25 cellular contexts compared by ENCODE assay signal in genomic region chr6:169034523-169035167, GRCh38.
DNase-seq lines count a peak whose midpoint lies in the region; ATAC-seq and TF ChIP-seq lines count a peak whose summit lies in the region.
"Had no signal": no experiment of that assay in that cellular context is flagged by ENCODE, and none has a peak within 500 bp of the region (broad histone marks: within the 10 kb centered on the region; RNA-seq: fewer than 3 reads in every experiment).

No MANE protein-coding gene starts in this region.

- CTCF ChIA-PET in AG04449 (lab: Yijun Ruan, JAX), result interaction anchor here (0.8 to 1.5 kb wide), 3 partner anchors 10 to 16 kb away, joined by 3 to 6 read pairs (median 4); no protein-coding TSS in a partner anchor

- H3K4me3 Mint-ChIP-seq in chondrocyte (ENCODE audit: unreplicated experiment) (peak overlapping the region; percentile 57), nephron (no peak overlapping the region)
- H3K4me3 Mint-ChIP-seq: activated CD4-positive, alpha-beta memory T cell treated with anti-CD3 and anti-CD28 coated beads for 36 hours; activated naive CD4-positive, alpha-beta T cell treated with anti-CD3 and anti-CD28 coated beads, Interleukin-2, amount 50 U/mL, for 24 hours; activated T-cell treated with anti-CD3 and anti-CD28 coated beads, Interleukin-2, amount 50 U/mL, for 24 hours; CD8-positive, alpha-beta T cell; naive thymus-derived CD4-positive, alpha-beta T cell had no signal

- H3K9me3 Mint-ChIP-seq in chondrocyte (ENCODE audit: low read depth) (peaks cover 30% of the 10 kb centered on the region), nephron (peaks cover 23% of the 10 kb centered on the region)

- H3K27me3 Mint-ChIP-seq in chondrocyte (ENCODE audit: low read depth) (no peaks in the 10 kb centered on the region), nephron (ENCODE audit: low read depth) (peaks cover 5% of the 10 kb centered on the region)

- H3K36me3 Mint-ChIP-seq in chondrocyte (ENCODE audit: low read depth) (peaks cover 25% of the 10 kb centered on the region), nephron (ENCODE audit: low read depth) (no peaks in the 10 kb centered on the region)
- H3K36me3 Mint-ChIP-seq: activated CD4-positive, alpha-beta memory T cell treated with anti-CD3 and anti-CD28 coated beads for 36 hours; activated naive CD4-positive, alpha-beta T cell treated with anti-CD3 and anti-CD28 coated beads, Interleukin-2, amount 50 U/mL, for 24 hours; CD8-positive, alpha-beta T cell; naive thymus-derived CD4-positive, alpha-beta T cell had no signal

- H3K4me1 Mint-ChIP-seq in chondrocyte (ENCODE audit: low read depth) (peaks cover 50% of the 10 kb centered on the region), nephron (peaks cover 24% of the 10 kb centered on the region)
- H3K4me1 Mint-ChIP-seq: activated naive CD4-positive, alpha-beta T cell treated with anti-CD3 and anti-CD28 coated beads, Interleukin-2, amount 50 U/mL, for 24 hours; naive thymus-derived CD4-positive, alpha-beta T cell had no signal

- H3K27ac Mint-ChIP-seq in chondrocyte (ENCODE audit: unreplicated experiment), result peak overlapping the region; percentile 96
- H3K27ac Mint-ChIP-seq in nephron, result peak overlapping the region in 2 of 3 experiments; percentile 8 to 31
- H3K27ac Mint-ChIP-seq: activated CD4-positive, alpha-beta memory T cell treated with anti-CD3 and anti-CD28 coated beads for 36 hours; activated naive CD4-positive, alpha-beta T cell treated with anti-CD3 and anti-CD28 coated beads, Interleukin-2, amount 50 U/mL, for 24 hours; activated T-cell treated with anti-CD3 and anti-CD28 coated beads, Interleukin-2, amount 50 U/mL, for 24 hours; CD8-positive, alpha-beta T cell had no signal

- TF ChIP-seq CTCF in AG04449 (IDR thresholded peaks at IDR 0.05; ENCODE audit: insufficient read depth, low read length, missing control alignments) (no peak), chondrocyte (IDR thresholded peaks at IDR 0.05) (no peak), nephron (IDR thresholded peaks at IDR 0.05; ENCODE audit: unreplicated experiment in 3 of 3) (no peak)

- POLR2A ChIA-PET in AG04449 (lab: Yijun Ruan, JAX), result interaction anchor here (0.6 kb wide), 1 partner anchor 584 kb away, joined by 3 read pairs; no protein-coding TSS in a partner anchor

- no peak for ATAC-seq in HG03354 (IDR thresholded peaks at IDR 0.05; ENCODE audit: poor library complexity, severe bottlenecking, unreplicated experiment)
- ATAC-seq: A549; CD8-positive, alpha-beta T cell; heart left ventricle; K562; naive thymus-derived CD4-positive, alpha-beta T cell had no signal

- no peak for DNase-seq in AG04449 (ENCODE audit: low read depth, low spot score)
- DNase-seq in HCEC 1CT, result peak; percentile 17
- DNase-seq in chondrocyte (ENCODE audit: low spot score), result no peak
- no peak for DNase-seq in stimulated activated CD4-positive, alpha-beta T cell treated with anti-CD3 and anti-CD28 coated beads, Interleukin-4, amount 100 ng/mL, for 4 hours
- DNase-seq in activated CD4-positive, CD25-positive, alpha-beta regulatory T cell (lab: John Stamatoyannopoulos, UW), result no peak
- no peak for DNase-seq in stimulated activated CD4-positive, alpha-beta T cell treated with anti-CD3 and anti-CD28 coated beads, Interleukin-2, amount 100 ng/mL, for 48 hours
- DNase-seq: activated CD4-positive, alpha-beta memory T cell treated with anti-CD3 and anti-CD28 coated beads for 36 hours; activated T-cell treated with anti-CD3 and anti-CD28 coated beads, Interleukin-2, amount 50 U/mL, for 24 hours; CD8-positive, alpha-beta T cell; dermis blood vessel endothelial cell; DMS79; erythroblast; heart left ventricle; MV-4-11; naive thymus-derived CD4-positive, alpha-beta T cell; NCI-H1930; NCI-H510A treated with DMSO at 0.1 percent for 48 hours; posterior cingulate gyrus; spleen had no signal

- H3K4me3 ChIP-seq in AG04449 (ENCODE audit: low read depth, low read length), result peak overlapping the region; percentile 41
- H3K4me3 ChIP-seq: A549, heart left ventricle, K562, lung, spleen had no signal
